In the genomic region with DNA sequence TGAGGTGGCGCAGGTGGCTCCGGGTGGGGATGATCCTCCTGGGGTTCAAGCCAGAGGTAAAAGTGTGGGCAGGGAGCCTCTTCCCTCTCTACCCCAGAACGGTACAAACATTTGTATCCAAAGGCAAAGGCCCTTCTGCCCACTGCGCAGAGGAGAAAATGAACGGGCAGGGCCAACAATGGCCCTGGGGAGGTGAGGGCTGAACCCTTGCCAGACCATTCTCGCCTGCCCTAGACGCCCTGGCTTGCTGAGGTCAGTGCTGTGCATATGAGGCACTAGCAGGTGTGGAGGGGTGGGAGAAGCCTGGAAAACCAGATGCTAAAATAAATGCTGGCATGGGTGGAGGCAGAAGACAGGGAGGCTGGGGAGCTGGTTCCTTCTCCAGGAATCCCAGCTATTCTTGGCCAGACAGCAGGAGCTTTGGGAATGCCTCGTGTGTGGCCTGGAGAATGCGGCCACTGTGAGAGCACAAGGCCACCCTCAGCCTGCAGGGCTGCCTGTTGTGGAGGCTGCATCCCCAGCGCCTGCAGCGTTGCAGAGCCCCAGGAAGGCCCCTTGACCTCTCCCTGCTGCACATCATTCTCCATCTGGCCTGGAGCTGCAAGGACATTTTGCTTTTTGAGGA, we compare ENCODE assay signal across 11 cellular contexts. TPM values are rescaled to one million over a fixed set of nuclear protein-coding genes. Genes with fewer than 3 reads are reported as not detected.
DNase-seq lines count a peak whose midpoint lies in the region; ATAC-seq, FAIRE-seq and TF ChIP-seq lines count a peak whose summit lies in the region.
"Had no signal": no experiment of that assay in that cellular context is flagged by ENCODE, and none has a peak within 500 bp of the region (broad histone marks: within the 10 kb centered on the region; RNA-seq: fewer than 3 reads in every experiment).

No MANE protein-coding gene starts in this region.

- peak overlapping the region; percentile 96 for H3K27ac ChIP-seq in VCaP
- H3K27ac ChIP-seq: neutrophil had no signal

- no peaks in the 10 kb centered on the region for H3K36me3 Mint-ChIP-seq in activated T-cell treated with anti-CD3 and anti-CD28 coated beads, Interleukin-2, amount 50 U/mL, for 24 hours (ENCODE audit: low read depth)
- no peaks in the 10 kb centered on the region for H3K36me3 Mint-ChIP-seq in stimulated activated memory B cell treated with anti-CD40 and anti-IgM and Interleukin-4, amounts not matched to agents 10 μg/mL and 1 μg/mL and 100 μg/mL, for 72 hours

- FAIRE-seq in frontal cortex (lab: Jason Lieb, UNC): no peak

- no peak for TF ChIP-seq CTCF in VCaP (conservative IDR thresholded peaks at IDR 0.05)

- no peak for ATAC-seq in stimulated activated memory B cell treated with anti-CD40 and anti-IgM and Interleukin-4, amounts not matched to agents 10 μg/mL and 1 μg/mL and 100 μg/mL, for 72 hours
- ATAC-seq in HG02763 (IDR thresholded peaks at IDR 0.05; ENCODE audit: unreplicated experiment): no peak

- DNase-seq in activated T-cell treated with anti-CD3 and anti-CD28 coated beads, Interleukin-2, amount 50 U/mL, for 24 hours: no peak
- DNase-seq in activated T-cell treated with anti-CD3 and anti-CD28 coated beads for 4 hours (no peak), hepatic stellate cell (ENCODE audit: low spot score) (peak; percentile 58), NCI-H1048 (lab: John Stamatoyannopoulos, UW) (no peak), frontal cortex (ENCODE audit: low spot score in 2 of 2) (no peak)
- DNase-seq: activated CD4-positive, CD25-positive, alpha-beta regulatory T cell treated with anti-CD3 and anti-CD28 coated beads, Interleukin-2, amount 50 U/mL, for 72 hours; PC-3 had no signal

- no peak overlapping the region for H3K27ac Mint-ChIP-seq in activated T-cell treated with anti-CD3 and anti-CD28 coated beads, Interleukin-2, amount 50 U/mL, for 24 hours
- peak overlapping the region; percentile 61 for H3K27ac Mint-ChIP-seq in stimulated activated memory B cell treated with anti-CD40 and anti-IgM and Interleukin-4, amounts not matched to agents 10 μg/mL and 1 μg/mL and 100 μg/mL, for 72 hours

- H3K9me3 Mint-ChIP-seq in activated T-cell treated with anti-CD3 and anti-CD28 coated beads, Interleukin-2, amount 50 U/mL, for 24 hours: no peaks in the 10 kb centered on the region
- H3K9me3 Mint-ChIP-seq in stimulated activated memory B cell treated with anti-CD40 and anti-IgM and Interleukin-4, amounts not matched to agents 10 μg/mL and 1 μg/mL and 100 μg/mL, for 72 hours: no peaks in the 10 kb centered on the region

- peak overlapping the region; percentile 83 for H3K4me3 Mint-ChIP-seq in activated T-cell treated with anti-CD3 and anti-CD28 coated beads, Interleukin-2, amount 50 U/mL, for 24 hours
- peak overlapping the region; percentile 94 for H3K4me3 Mint-ChIP-seq in stimulated activated memory B cell treated with anti-CD40 and anti-IgM and Interleukin-4, amounts not matched to agents 10 μg/mL and 1 μg/mL and 100 μg/mL, for 72 hours

- H3K27me3 Mint-ChIP-seq in activated T-cell treated with anti-CD3 and anti-CD28 coated beads, Interleukin-2, amount 50 U/mL, for 24 hours: no peaks in the 10 kb centered on the region
- peaks cover 10% of the 10 kb centered on the region for H3K27me3 Mint-ChIP-seq in stimulated activated memory B cell treated with anti-CD40 and anti-IgM and Interleukin-4, amounts not matched to agents 10 μg/mL and 1 μg/mL and 100 μg/mL, for 72 hours

- peaks cover 12% of the 10 kb centered on the region for H3K4me1 Mint-ChIP-seq in activated T-cell treated with anti-CD3 and anti-CD28 coated beads, Interleukin-2, amount 50 U/mL, for 24 hours (ENCODE audit: low read depth)
- peaks cover 9% of the 10 kb centered on the region for H3K4me1 Mint-ChIP-seq in stimulated activated memory B cell treated with anti-CD40 and anti-IgM and Interleukin-4, amounts not matched to agents 10 μg/mL and 1 μg/mL and 100 μg/mL, for 72 hours

RNA-seq across cellular contexts. Expression of a gene that starts 4.5 kb away (rescaled TPM):
- total RNA-seq in frontal cortex: 0.41 TPM
- total RNA-seq: PC-3 had no signal

RNA-seq across cellular contexts. Expression of a gene that starts 12.2 kb away (rescaled TPM):
- total RNA-seq in frontal cortex: under 0.01 TPM
- total RNA-seq: PC-3 had no signal

RNA-seq across cellular contexts. Expression of a gene that starts 30.2 kb away (rescaled TPM):
- 9.4 TPM for total RNA-seq in frontal cortex

RNA-seq across cellular contexts. Expression of a gene that starts 33.8 kb away (rescaled TPM):
- total RNA-seq in frontal cortex: 6.9 TPM

RNA-seq across cellular contexts. Expression of a gene that starts 44.1 kb away (rescaled TPM):
- total RNA-seq in frontal cortex: 48.1 TPM
